ENCODE assay signal across 24 cellular contexts in genomic region chr2:136328396-136328795, GRCh38.
DNase-seq lines count a peak whose midpoint lies in the region; ATAC-seq, FAIRE-seq and TF ChIP-seq lines count a peak whose summit lies in the region.
"Had no signal": no experiment of that assay in that cellular context is flagged by ENCODE, and none has a peak within 500 bp of the region (broad histone marks: within the 10 kb centered on the region; RNA-seq: fewer than 3 reads in every experiment).

No MANE protein-coding gene starts in this region.

- peaks cover 27% of the 10 kb centered on the region for H3K4me1 ChIP-seq in KMS-11 (ENCODE audit: low read depth, poor library complexity, severe bottlenecking)
- H3K4me1 ChIP-seq: thyroid gland had no signal

- intact Hi-C loops in activated naive CD4-positive, alpha-beta T cell treated with anti-CD3 and anti-CD28 coated beads for 36 hours (cut with micrococcal nuclease): loop anchor here (5.0 to 10.0 kb wide), 2 partner anchors 586 to 1274 kb away; partner anchors contain the start of genes RAB3GAP1 and UBXN4

- H3K4me3 ChIP-seq in KMS-11 (IDR thresholded peaks at IDR 0.05; ENCODE audit: insufficient read depth, low read depth, low read length): no peak overlapping the region
- H3K4me3 ChIP-seq: HAP-1, heart right ventricle, mucosa of descending colon, skin epidermis, thyroid gland had no signal

- no peak overlapping the region for H3K9ac ChIP-seq in KMS-11

- peaks cover 51% of the 10 kb centered on the region for H3K4me1 Mint-ChIP-seq in activated naive CD4-positive, alpha-beta T cell treated with anti-CD3 and anti-CD28 coated beads for 36 hours (ENCODE audit: low read depth)
- H3K4me1 Mint-ChIP-seq in central memory CD8-positive, alpha-beta T cell: peaks cover 46% of the 10 kb centered on the region

- TF ChIP-seq POLR2A in H54 (IDR thresholded peaks at IDR 0.05; ENCODE audit: low read depth, low read length): no peak

- H3K27ac Mint-ChIP-seq in activated naive CD4-positive, alpha-beta T cell treated with anti-CD3 and anti-CD28 coated beads for 36 hours: peak overlapping the region; percentile 27
- peak overlapping the region in 1 of 2 donors; percentile 93 for H3K27ac Mint-ChIP-seq in activated naive CD4-positive, alpha-beta T cell treated with anti-CD3 and anti-CD28 coated beads, Interleukin-2, amount 50 U/mL, for 72 hours
- H3K27ac Mint-ChIP-seq in central memory CD8-positive, alpha-beta T cell (ENCODE audit: low read depth): peak overlapping the region; percentile 98

- H3K79me2 ChIP-seq in KMS-11 (ENCODE audit: insufficient read depth, low read depth): no peaks in the 10 kb centered on the region

- CTCF ChIA-PET in activated naive CD4-positive, alpha-beta T cell treated with anti-CD3 and anti-CD28 coated beads for 36 hours (lab: Charles Lee): interaction anchor here (1.6 kb wide), 1 partner anchor 56 kb away, joined by 4 read pairs; no protein-coding TSS in a partner anchor

- TF ChIP-seq CTCF in KMS-11 (conservative IDR thresholded peaks at IDR 0.05; ENCODE audit: low read depth, low read length): no peak

- H3K36me3 ChIP-seq in KMS-11 (ENCODE audit: insufficient read depth): no peaks in the 10 kb centered on the region
- H3K36me3 ChIP-seq: HAP-1, heart right ventricle, neutrophil, thyroid gland had no signal

- H2AFZ ChIP-seq in KMS-11 (ENCODE audit: low read depth): no peak overlapping the region

- no peak for DNase-seq in activated naive CD4-positive, alpha-beta T cell treated with anti-CD3 and anti-CD28 coated beads for 36 hours
- DNase-seq in activated naive CD4-positive, alpha-beta T cell treated with anti-CD3 and anti-CD28 coated beads, Interleukin-2, amount 50 U/mL, for 72 hours (ENCODE audit: low spot score in 2 of 2): no peak
- no peak for DNase-seq in central memory CD8-positive, alpha-beta T cell (ENCODE audit: low spot score in 2 of 2)
- peak; percentile 54 for DNase-seq in retina
- DNase-seq in H54 (ENCODE audit: insufficient read length, low spot score): no peak
- DNase-seq: activated CD4-positive, alpha-beta T cell treated with anti-CD3 and anti-CD28 coated beads, Interleukin-2, amount 50 U/mL, for 4 hours; cortex of kidney; heart right ventricle; Kasumi-1; mucosa of descending colon; NCI-H1092; NCI-H2081; NCI-H510A treated with DMSO at 0.1 percent for 48 hours; stimulated activated naive CD8-positive, alpha-beta T cell treated with anti-CD3 and anti-CD28 coated beads, Interleukin-15, Interleukin-2, amounts not matched to agents 100 U/mL and 50 U/mL, for 24 hours; thyroid gland had no signal

- H3K27me3 Mint-ChIP-seq in activated naive CD4-positive, alpha-beta T cell treated with anti-CD3 and anti-CD28 coated beads for 36 hours (ENCODE audit: low read depth): no peaks in the 10 kb centered on the region
- H3K27me3 Mint-ChIP-seq in central memory CD8-positive, alpha-beta T cell: no peaks in the 10 kb centered on the region

- peaks cover 34% of the 10 kb centered on the region; the same call in 1 of the 2 replicates for H3K27me3 ChIP-seq in KMS-11 (ENCODE audit: insufficient read depth, low read depth)
- H3K27me3 ChIP-seq: heart right ventricle, neutrophil, thyroid gland had no signal

- H3K36me3 Mint-ChIP-seq in activated naive CD4-positive, alpha-beta T cell treated with anti-CD3 and anti-CD28 coated beads for 36 hours (ENCODE audit: low read depth): peaks cover 2% of the 10 kb centered on the region
- H3K36me3 Mint-ChIP-seq in activated naive CD4-positive, alpha-beta T cell treated with anti-CD3 and anti-CD28 coated beads, Interleukin-2, amount 50 U/mL, for 72 hours: peaks cover 16 to 22% of the 10 kb centered on the region in 2 donors
- peaks cover 9% of the 10 kb centered on the region for H3K36me3 Mint-ChIP-seq in central memory CD8-positive, alpha-beta T cell (ENCODE audit: insufficient read depth)

- no peak for ATAC-seq in activated naive CD4-positive, alpha-beta T cell treated with anti-CD3 and anti-CD28 coated beads, Interleukin-2, amount 50 U/mL, for 72 hours
- ATAC-seq in central memory CD8-positive, alpha-beta T cell (replicated peaks; ENCODE audit: extremely low read depth, poor library complexity, severe bottlenecking): no peak
- ATAC-seq in HG02588 (IDR thresholded peaks at IDR 0.05; ENCODE audit: unreplicated experiment): no peak
- ATAC-seq in HG03565 (IDR thresholded peaks at IDR 0.05; ENCODE audit: unreplicated experiment): no peak
- ATAC-seq: heart right ventricle; mucosa of descending colon; Right ventricle myocardium inferior; stimulated activated naive CD8-positive, alpha-beta T cell treated with anti-CD3 and anti-CD28 coated beads, Interleukin-15, Interleukin-2, amounts not matched to agents 100 U/mL and 50 U/mL, for 24 hours had no signal

- FAIRE-seq in H54 (lab: Jason Lieb, UNC): no peak
- FAIRE-seq: bronchial epithelial cell had no signal

- peak overlapping the region; percentile 84; the same call in 1 of the 2 replicates for H3K4me2 ChIP-seq in KMS-11

- no peak overlapping the region for H3K4me3 Mint-ChIP-seq in activated naive CD4-positive, alpha-beta T cell treated with anti-CD3 and anti-CD28 coated beads for 36 hours
- no peak overlapping the region for H3K4me3 Mint-ChIP-seq in central memory CD8-positive, alpha-beta T cell
- H3K4me3 Mint-ChIP-seq: CD14-positive monocyte had no signal

- no peaks in the 10 kb centered on the region for H3K9me3 Mint-ChIP-seq in activated naive CD4-positive, alpha-beta T cell treated with anti-CD3 and anti-CD28 coated beads for 36 hours
- H3K9me3 Mint-ChIP-seq in activated naive CD4-positive, alpha-beta T cell treated with anti-CD3 and anti-CD28 coated beads, Interleukin-2, amount 50 U/mL, for 72 hours: peaks cover 4 to 12% of the 10 kb centered on the region in 2 donors
- H3K9me3 Mint-ChIP-seq in central memory CD8-positive, alpha-beta T cell: no peaks in the 10 kb centered on the region

- H4K20me1 ChIP-seq in KMS-11 (ENCODE audit: insufficient read depth): no peaks in the 10 kb centered on the region

- no peak overlapping the region for H3K27ac ChIP-seq in KMS-11
- H3K27ac ChIP-seq: neutrophil, thyroid gland had no signal
